Comparison of ENCODE assay signal across 22 cellular contexts in genomic region chr4:148704291-148704690, GRCh38.
DNase-seq lines count a peak whose midpoint lies in the region; ATAC-seq and TF ChIP-seq lines count a peak whose summit lies in the region.
"Had no signal": no experiment of that assay in that cellular context is flagged by ENCODE, and none has a peak within 500 bp of the region (broad histone marks: within the 10 kb centered on the region; RNA-seq: fewer than 3 reads in every experiment).

No MANE protein-coding gene starts in this region.

- H3K27me3 ChIP-seq in GM23338 (ENCODE audit: insufficient read depth), result no peaks in the 10 kb centered on the region
- H3K27me3 ChIP-seq: gastrocnemius medialis had no signal

- no peaks in the 10 kb centered on the region for H3F3A ChIP-seq in GM23338 (replicated peaks; ENCODE audit: low read depth)

- POLR2A ChIA-PET in naive thymus-derived CD8-positive, alpha-beta T cell (lab: Charles Lee), result no interaction called here

- peak; percentile 47 for DNase-seq in GM23338 (ENCODE audit: low spot score)
- DNase-seq in NCI-H69 (lab: John Stamatoyannopoulos, UW), result peak; percentile 10
- DNase-seq in dermis microvascular lymphatic vessel endothelial cell (ENCODE audit: low read depth in 2 of 2), result peak; percentile 10 to 28
- DNase-seq in left lobe of liver (ENCODE audit: low spot score), result no peak
- DNase-seq in middle frontal gyrus (ENCODE audit: extremely low spot score, low spot score), result no peak
- no peak for DNase-seq in naive thymus-derived CD8-positive, alpha-beta T cell
- no peak for DNase-seq in stimulated activated naive CD4-positive, alpha-beta T cell (lab: John Stamatoyannopoulos, UW)
- DNase-seq: activated CD4-positive, alpha-beta memory T cell treated with anti-CD3 and anti-CD28 coated beads for 36 hours; DMS79 treated with DMSO at 0.1 percent for 48 hours; gastrocnemius medialis; GOT3; kidney; NCI-H187; NCI-H748 treated with DMSO at 0.1 percent for 48 hours; PC-9; SHP77 had no signal

- peaks cover 5% of the 10 kb centered on the region; the same call in 1 of the 3 replicates for H3K9me3 Mint-ChIP-seq in GM23338
- peaks cover 0 to 15% (median 7%) of the 10 kb centered on the region in 9 donors for H3K9me3 Mint-ChIP-seq in naive thymus-derived CD8-positive, alpha-beta T cell
- H3K9me3 Mint-ChIP-seq: type B pancreatic cell had no signal

- H3K4me3 ChIP-seq in GM23338, result no peak overlapping the region
- H3K4me3 ChIP-seq: gastrocnemius medialis, PC-9, prostate gland had no signal

- H3K9me2 ChIP-seq in GM23338 (ENCODE audit: insufficient read depth), result no peaks in the 10 kb centered on the region

- H3K36me3 ChIP-seq in GM23338 (ENCODE audit: insufficient read depth), result 0 out of 2 replicates have a peak, but pooled peaks cover 4% of the 10 kb centered on the region
- H3K36me3 ChIP-seq: gastrocnemius medialis, prostate gland had no signal

- peaks cover 3% of the 10 kb centered on the region; the same call in 1 of the 3 replicates for H3K36me3 Mint-ChIP-seq in GM23338 (ENCODE audit: low read depth)
- peaks cover 0 to 13% (median 0%) of the 10 kb centered on the region in 3 donors for H3K36me3 Mint-ChIP-seq in naive thymus-derived CD8-positive, alpha-beta T cell
- H3K36me3 Mint-ChIP-seq: activated CD4-positive, alpha-beta memory T cell treated with anti-CD3 and anti-CD28 coated beads for 36 hours; type B pancreatic cell had no signal

- H3K27ac Mint-ChIP-seq in GM23338, result no peak overlapping the region
- no peak overlapping the region for H3K27ac Mint-ChIP-seq in naive thymus-derived CD8-positive, alpha-beta T cell
- H3K27ac Mint-ChIP-seq: activated CD4-positive, alpha-beta memory T cell treated with anti-CD3 and anti-CD28 coated beads for 36 hours; activated naive CD8-positive, alpha-beta T cell; activated T-helper 2 cell treated with anti-CD3 and anti-CD28 coated beads, Interferon-gamma antibody, Interleukin-2, Interleukin-4, amounts not matched to agents 10 μg/mL and 5 μg/mL and 100 μg/mL, durations not matched to agents 14 hours and 24 hours and 36 hours; type B pancreatic cell had no signal

- H3K4me1 ChIP-seq in GM23338 (ENCODE audit: insufficient read depth), result no peaks in the 10 kb centered on the region
- H3K4me1 ChIP-seq: gastrocnemius medialis, prostate gland had no signal

- peaks cover 1% of the 10 kb centered on the region for H3K27me3 Mint-ChIP-seq in GM23338 (ENCODE audit: insufficient read depth, low read depth, poor library complexity)
- H3K27me3 Mint-ChIP-seq in naive thymus-derived CD8-positive, alpha-beta T cell, result no peaks in the 10 kb centered on the region
- H3K27me3 Mint-ChIP-seq: activated CD4-positive, alpha-beta memory T cell treated with anti-CD3 and anti-CD28 coated beads for 36 hours; activated naive CD8-positive, alpha-beta T cell; central memory CD8-positive, alpha-beta T cell; type B pancreatic cell had no signal

- H3K4me3 Mint-ChIP-seq in GM23338, result no peak overlapping the region
- no peak overlapping the region for H3K4me3 Mint-ChIP-seq in naive thymus-derived CD8-positive, alpha-beta T cell
- H3K4me3 Mint-ChIP-seq: activated CD4-positive, alpha-beta memory T cell treated with anti-CD3 and anti-CD28 coated beads for 36 hours; activated naive CD8-positive, alpha-beta T cell; central memory CD8-positive, alpha-beta T cell; type B pancreatic cell had no signal

- peak; percentile 49 to 59 for TF ChIP-seq CTCF in GM23338 (conservative IDR thresholded peaks at IDR 0.05; ENCODE audit: low read depth in 2 of 2)

- ATAC-seq in GM23338 (peak; percentile 55; the same call in 2 of the 3 replicates), left lobe of liver (peak; percentile 74)
- ATAC-seq in naive thymus-derived CD8-positive, alpha-beta T cell, result no peak
- ATAC-seq: esophagus mucosa, gastrocnemius medialis had no signal

- no peaks in the 10 kb centered on the region for H4K20me1 ChIP-seq in GM23338 (replicated peaks; ENCODE audit: insufficient read depth)

- H3K4me2 ChIP-seq in GM23338, result no peak overlapping the region
- H3K4me2 ChIP-seq: PC-9 had no signal

- no peaks in the 10 kb centered on the region for H3K79me2 ChIP-seq in GM23338 (replicated peaks; ENCODE audit: insufficient read depth)

- H2AFZ ChIP-seq in GM23338, result no peak overlapping the region
- H2AFZ ChIP-seq: PC-9 had no signal

- H3K4me1 Mint-ChIP-seq in GM23338, result no peaks in the 10 kb centered on the region
- no peaks in the 10 kb centered on the region for H3K4me1 Mint-ChIP-seq in naive thymus-derived CD8-positive, alpha-beta T cell
- H3K4me1 Mint-ChIP-seq: central memory CD8-positive, alpha-beta T cell had no signal

- no peak overlapping the region for H3K27ac ChIP-seq in GM23338 (ENCODE audit: low read depth)
- H3K27ac ChIP-seq: gastrocnemius medialis, PC-9, prostate gland had no signal

TF ChIP-seq in GM23338, 12 proteins besides CTCF, POLR2A, EP300 and RAD21 (continues in another document):
- TF ChIP-seq STAT1 (IDR thresholded peaks at IDR 0.05; ENCODE audit: unreplicated experiment) (no peak), ZNF331 (CRISPR knock-in tag; IDR thresholded peaks at IDR 0.05; ENCODE audit: low read depth) (no peak), POLR2AphosphoS5 (IDR thresholded peaks at IDR 0.05; ENCODE audit: low read depth) (no peak), ZNF114 (CRISPR knock-in tag; IDR thresholded peaks at IDR 0.05) (no peak), EZH2phosphoT487 (IDR thresholded peaks at IDR 0.05; ENCODE audit: unreplicated experiment) (no peak), NANOG (IDR thresholded peaks at IDR 0.05; ENCODE audit: borderline replicate concordance) (no peak), CREB1 (CRISPR knock-in tag; IDR thresholded peaks at IDR 0.05; ENCODE audit: low read depth) (no peak), EZH2 (IDR thresholded peaks at IDR 0.05; ENCODE audit: low read depth, unreplicated experiment) (no peak), JUNB (IDR thresholded peaks at IDR 0.05; ENCODE audit: unreplicated experiment) (no peak)
- TF ChIP-seq, protein P1, sequence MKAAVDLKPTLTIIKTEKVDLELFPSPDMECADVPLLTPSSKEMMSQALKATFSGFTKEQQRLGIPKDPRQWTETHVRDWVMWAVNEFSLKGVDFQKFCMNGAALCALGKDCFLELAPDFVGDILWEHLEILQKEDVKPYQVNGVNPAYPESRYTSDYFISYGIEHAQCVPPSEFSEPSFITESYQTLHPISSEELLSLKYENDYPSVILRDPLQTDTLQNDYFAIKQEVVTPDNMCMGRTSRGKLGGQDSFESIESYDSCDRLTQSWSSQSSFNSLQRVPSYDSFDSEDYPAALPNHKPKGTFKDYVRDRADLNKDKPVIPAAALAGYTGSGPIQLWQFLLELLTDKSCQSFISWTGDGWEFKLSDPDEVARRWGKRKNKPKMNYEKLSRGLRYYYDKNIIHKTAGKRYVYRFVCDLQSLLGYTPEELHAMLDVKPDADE (IDR thresholded peaks at IDR 0.05), result no peak

Comparison
In these comparisons a context has a peak if more than half of its experiments do, and no peak if none do; other contexts are left out.
1. ATAC-seq: peak in GM23338 (single experiment) and left lobe of liver (single experiment); none in naive thymus-derived CD8-positive, alpha-beta T cell (0 of 2).
2. DNase-seq: peak in GM23338 (single experiment), NCI-H69 (single experiment) and dermis microvascular lymphatic vessel endothelial cell (2 of 2); none in left lobe of liver (single experiment), middle frontal gyrus (single experiment), naive thymus-derived CD8-positive, alpha-beta T cell (0 of 10) and stimulated activated naive CD4-positive, alpha-beta T cell (0 of 6).